Comparison of ENCODE assay signal across 2 cellular contexts in genomic region chr5:139503036-139503817, GRCh38.
TF ChIP-seq lines count a peak whose summit lies in the region.

No MANE protein-coding gene starts in this region.

TF ChIP-seq in HEK293, 187 proteins besides CTCF, POLR2A, EP300 and RAD21:
- 0 out of 2 replicates have a peak, but pooled peaks have one; percentile 16 for TF ChIP-seq SP2 (tag by site-specific recombination; IDR thresholded peaks at IDR 0.05)
TF ChIP-seq in HEK293: peak in this region for 1; not testable (repeated sequence) for 186.

TF ChIP-seq in HepG2, 621 proteins besides CTCF, POLR2A, EP300 and RAD21 (continues in another document):
- peak; percentile 68 for TF ChIP-seq SAP130 (CRISPR knock-in tag; IDR thresholded peaks at IDR 0.05; ENCODE audit: low read depth)
- 0 out of 2 replicates have a peak, but pooled peaks have one; percentile 13 for TF ChIP-seq NFIC (IDR thresholded peaks at IDR 0.05; ENCODE audit: low read length)
- peak; percentile 54; the same call in 1 of the 2 replicates for TF ChIP-seq YEATS2 (CRISPR knock-in tag; IDR thresholded peaks at IDR 0.05; ENCODE audit: borderline replicate concordance)
- peak; percentile 79; the same call in 1 of the 2 replicates for TF ChIP-seq ZNF264 (CRISPR knock-in tag; IDR thresholded peaks at IDR 0.05)
- peak; percentile 35; the same call in 1 of the 2 replicates for TF ChIP-seq NKX3-1 (CRISPR knock-in tag; IDR thresholded peaks at IDR 0.05)
- TF ChIP-seq, protein P1, sequence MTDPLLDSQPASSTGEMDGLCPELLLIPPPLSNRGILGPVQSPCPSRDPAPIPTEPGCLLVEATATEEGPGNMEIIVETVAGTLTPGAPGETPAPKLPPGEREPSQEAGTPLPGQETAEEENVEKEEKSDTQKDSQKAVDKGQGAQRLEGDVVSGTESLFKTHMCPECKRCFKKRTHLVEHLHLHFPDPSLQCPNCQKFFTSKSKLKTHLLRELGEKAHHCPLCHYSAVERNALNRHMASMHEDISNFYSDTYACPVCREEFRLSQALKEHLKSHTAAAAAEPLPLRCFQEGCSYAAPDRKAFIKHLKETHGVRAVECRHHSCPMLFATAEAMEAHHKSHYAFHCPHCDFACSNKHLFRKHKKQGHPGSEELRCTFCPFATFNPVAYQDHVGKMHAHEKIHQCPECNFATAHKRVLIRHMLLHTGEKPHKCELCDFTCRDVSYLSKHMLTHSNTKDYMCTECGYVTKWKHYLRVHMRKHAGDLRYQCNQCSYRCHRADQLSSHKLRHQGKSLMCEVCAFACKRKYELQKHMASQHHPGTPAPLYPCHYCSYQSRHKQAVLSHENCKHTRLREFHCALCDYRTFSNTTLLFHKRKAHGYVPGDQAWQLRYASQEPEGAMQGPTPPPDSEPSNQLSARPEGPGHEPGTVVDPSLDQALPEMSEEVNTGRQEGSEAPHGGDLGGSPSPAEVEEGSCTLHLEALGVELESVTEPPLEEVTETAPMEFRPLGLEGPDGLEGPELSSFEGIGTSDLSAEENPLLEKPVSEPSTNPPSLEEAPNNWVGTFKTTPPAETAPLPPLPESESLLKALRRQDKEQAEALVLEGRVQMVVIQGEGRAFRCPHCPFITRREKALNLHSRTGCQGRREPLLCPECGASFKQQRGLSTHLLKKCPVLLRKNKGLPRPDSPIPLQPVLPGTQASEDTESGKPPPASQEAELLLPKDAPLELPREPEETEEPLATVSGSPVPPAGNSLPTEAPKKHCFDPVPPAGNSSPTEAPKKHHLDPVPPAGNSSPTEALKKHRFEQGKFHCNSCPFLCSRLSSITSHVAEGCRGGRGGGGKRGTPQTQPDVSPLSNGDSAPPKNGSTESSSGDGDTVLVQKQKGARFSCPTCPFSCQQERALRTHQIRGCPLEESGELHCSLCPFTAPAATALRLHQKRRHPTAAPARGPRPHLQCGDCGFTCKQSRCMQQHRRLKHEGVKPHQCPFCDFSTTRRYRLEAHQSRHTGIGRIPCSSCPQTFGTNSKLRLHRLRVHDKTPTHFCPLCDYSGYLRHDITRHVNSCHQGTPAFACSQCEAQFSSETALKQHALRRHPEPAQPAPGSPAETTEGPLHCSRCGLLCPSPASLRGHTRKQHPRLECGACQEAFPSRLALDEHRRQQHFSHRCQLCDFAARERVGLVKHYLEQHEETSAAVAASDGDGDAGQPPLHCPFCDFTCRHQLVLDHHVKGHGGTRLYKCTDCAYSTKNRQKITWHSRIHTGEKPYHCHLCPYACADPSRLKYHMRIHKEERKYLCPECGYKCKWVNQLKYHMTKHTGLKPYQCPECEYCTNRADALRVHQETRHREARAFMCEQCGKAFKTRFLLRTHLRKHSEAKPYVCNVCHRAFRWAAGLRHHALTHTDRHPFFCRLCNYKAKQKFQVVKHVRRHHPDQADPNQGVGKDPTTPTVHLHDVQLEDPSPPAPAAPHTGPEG (CRISPR knock-in tag; IDR thresholded peaks at IDR 0.05) = peak; percentile 47; the same call in 1 of the 2 replicates
- 0 out of 2 replicates have a peak, but pooled peaks have one; percentile 25 for TF ChIP-seq MIER3 (CRISPR knock-in tag; IDR thresholded peaks at IDR 0.05; ENCODE audit: borderline replicate concordance)
- TF ChIP-seq NFYC (CRISPR knock-in tag; IDR thresholded peaks at IDR 0.05) = peak; percentile 88
- peak; percentile 36 for TF ChIP-seq ASH2L (IDR thresholded peaks at IDR 0.05; ENCODE audit: insufficient read length, low read depth, low read length)
- TF ChIP-seq, protein P2, sequence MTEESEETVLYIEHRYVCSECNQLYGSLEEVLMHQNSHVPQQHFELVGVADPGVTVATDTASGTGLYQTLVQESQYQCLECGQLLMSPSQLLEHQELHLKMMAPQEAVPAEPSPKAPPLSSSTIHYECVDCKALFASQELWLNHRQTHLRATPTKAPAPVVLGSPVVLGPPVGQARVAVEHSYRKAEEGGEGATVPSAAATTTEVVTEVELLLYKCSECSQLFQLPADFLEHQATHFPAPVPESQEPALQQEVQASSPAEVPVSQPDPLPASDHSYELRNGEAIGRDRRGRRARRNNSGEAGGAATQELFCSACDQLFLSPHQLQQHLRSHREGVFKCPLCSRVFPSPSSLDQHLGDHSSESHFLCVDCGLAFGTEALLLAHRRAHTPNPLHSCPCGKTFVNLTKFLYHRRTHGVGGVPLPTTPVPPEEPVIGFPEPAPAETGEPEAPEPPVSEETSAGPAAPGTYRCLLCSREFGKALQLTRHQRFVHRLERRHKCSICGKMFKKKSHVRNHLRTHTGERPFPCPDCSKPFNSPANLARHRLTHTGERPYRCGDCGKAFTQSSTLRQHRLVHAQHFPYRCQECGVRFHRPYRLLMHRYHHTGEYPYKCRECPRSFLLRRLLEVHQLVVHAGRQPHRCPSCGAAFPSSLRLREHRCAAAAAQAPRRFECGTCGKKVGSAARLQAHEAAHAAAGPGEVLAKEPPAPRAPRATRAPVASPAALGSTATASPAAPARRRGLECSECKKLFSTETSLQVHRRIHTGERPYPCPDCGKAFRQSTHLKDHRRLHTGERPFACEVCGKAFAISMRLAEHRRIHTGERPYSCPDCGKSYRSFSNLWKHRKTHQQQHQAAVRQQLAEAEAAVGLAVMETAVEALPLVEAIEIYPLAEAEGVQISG (CRISPR knock-in tag; IDR thresholded peaks at IDR 0.05) = peak; percentile 41; the same call in 1 of the 2 replicates
- TF ChIP-seq RCOR2 (CRISPR knock-in tag; IDR thresholded peaks at IDR 0.05) = peak; percentile 67; the same call in 1 of the 2 replicates
- peak; percentile 80; the same call in 1 of the 2 replicates for TF ChIP-seq HOMEZ (CRISPR knock-in tag; IDR thresholded peaks at IDR 0.05; ENCODE audit: low read depth)
- TF ChIP-seq ZNF33B (CRISPR knock-in tag; IDR thresholded peaks at IDR 0.05) = 0 out of 2 replicates have a peak, but pooled peaks have one; percentile 2
- TF ChIP-seq RBFOX2 (IDR thresholded peaks at IDR 0.05; ENCODE audit: low read depth, low read length) = peak; percentile 42; the same call in 1 of the 2 replicates
- 0 out of 2 replicates have a peak, but pooled peaks have one; percentile 17 for TF ChIP-seq ZNF333 (CRISPR knock-in tag; IDR thresholded peaks at IDR 0.05; ENCODE audit: borderline replicate concordance)
- TF ChIP-seq MAFK (conservative IDR thresholded peaks at IDR 0.05 in 1 of 2, IDR thresholded peaks at IDR 0.05 in 1 of 2; ENCODE audit: low read length in 2 of 2) = peak; percentile 86 to 93
- peak; percentile 14; the same call in 1 of the 2 replicates for TF ChIP-seq ZFX (CRISPR knock-in tag; IDR thresholded peaks at IDR 0.05; ENCODE audit: low read depth)
- TF ChIP-seq ZNF614 (CRISPR knock-in tag; IDR thresholded peaks at IDR 0.05; ENCODE audit: borderline replicate concordance) = 0 out of 2 replicates have a peak, but pooled peaks have one; percentile 37
- peak; percentile 93 for TF ChIP-seq DRAP1 (CRISPR knock-in tag; IDR thresholded peaks at IDR 0.05)
- TF ChIP-seq, protein P3, sequence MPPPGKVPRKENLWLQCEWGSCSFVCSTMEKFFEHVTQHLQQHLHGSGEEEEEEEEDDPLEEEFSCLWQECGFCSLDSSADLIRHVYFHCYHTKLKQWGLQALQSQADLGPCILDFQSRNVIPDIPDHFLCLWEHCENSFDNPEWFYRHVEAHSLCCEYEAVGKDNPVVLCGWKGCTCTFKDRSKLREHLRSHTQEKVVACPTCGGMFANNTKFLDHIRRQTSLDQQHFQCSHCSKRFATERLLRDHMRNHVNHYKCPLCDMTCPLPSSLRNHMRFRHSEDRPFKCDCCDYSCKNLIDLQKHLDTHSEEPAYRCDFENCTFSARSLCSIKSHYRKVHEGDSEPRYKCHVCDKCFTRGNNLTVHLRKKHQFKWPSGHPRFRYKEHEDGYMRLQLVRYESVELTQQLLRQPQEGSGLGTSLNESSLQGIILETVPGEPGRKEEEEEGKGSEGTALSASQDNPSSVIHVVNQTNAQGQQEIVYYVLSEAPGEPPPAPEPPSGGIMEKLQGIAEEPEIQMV (CRISPR knock-in tag; IDR thresholded peaks at IDR 0.05; ENCODE audit: low read depth) = 0 out of 2 replicates have a peak, but pooled peaks have one; percentile 20
- TF ChIP-seq POGZ (CRISPR knock-in tag; IDR thresholded peaks at IDR 0.05) = peak; percentile 91
- TF ChIP-seq, protein P4, sequence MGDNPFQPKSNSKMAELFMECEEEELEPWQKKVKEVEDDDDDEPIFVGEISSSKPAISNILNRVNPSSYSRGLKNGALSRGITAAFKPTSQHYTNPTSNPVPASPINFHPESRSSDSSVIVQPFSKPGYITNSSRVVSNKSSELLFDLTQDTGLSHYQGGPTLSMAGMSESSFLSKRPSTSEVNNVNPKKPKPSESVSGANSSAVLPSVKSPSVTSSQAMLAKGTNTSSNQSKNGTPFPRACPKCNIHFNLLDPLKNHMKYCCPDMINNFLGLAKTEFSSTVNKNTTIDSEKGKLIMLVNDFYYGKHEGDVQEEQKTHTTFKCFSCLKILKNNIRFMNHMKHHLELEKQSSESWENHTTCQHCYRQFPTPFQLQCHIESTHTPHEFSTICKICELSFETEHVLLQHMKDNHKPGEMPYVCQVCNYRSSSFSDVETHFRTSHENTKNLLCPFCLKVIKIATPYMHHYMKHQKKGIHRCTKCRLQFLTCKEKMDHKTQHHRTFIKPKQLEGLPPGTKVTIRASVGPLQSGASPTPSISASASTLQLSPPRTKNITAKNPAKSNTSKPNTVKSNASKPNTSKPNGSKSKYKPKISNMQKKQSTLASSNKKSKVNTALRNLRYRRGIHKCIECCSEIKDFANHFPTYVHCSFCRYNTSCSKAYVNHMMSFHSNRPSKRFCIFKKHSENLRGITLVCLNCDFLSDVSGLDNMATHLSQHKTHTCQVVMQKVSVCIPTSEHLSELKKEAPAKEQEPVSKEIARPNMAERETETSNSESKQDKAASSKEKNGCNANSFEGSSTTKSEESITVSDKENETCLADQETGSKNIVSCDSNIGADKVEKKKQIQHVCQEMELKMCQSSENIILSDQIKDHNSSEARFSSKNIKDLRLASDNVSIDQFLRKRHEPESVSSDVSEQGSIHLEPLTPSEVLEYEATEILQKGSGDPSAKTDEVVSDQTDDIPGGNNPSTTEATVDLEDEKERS (CRISPR knock-in tag; IDR thresholded peaks at IDR 0.05) = 0 out of 2 replicates have a peak, but pooled peaks have one; percentile 86
- TF ChIP-seq ZIK1 (CRISPR knock-in tag; IDR thresholded peaks at IDR 0.05; ENCODE audit: borderline replicate concordance, low read depth) = 0 out of 2 replicates have a peak, but pooled peaks have one; percentile 4
- TF ChIP-seq SRY (CRISPR knock-in tag; IDR thresholded peaks at IDR 0.05) = peak; percentile 77; the same call in 1 of the 2 replicates
- TF ChIP-seq MAFF (IDR thresholded peaks at IDR 0.05; ENCODE audit: low read depth, low read length) = peak; percentile 90
- TF ChIP-seq SP4 (CRISPR knock-in tag; IDR thresholded peaks at IDR 0.05) = peak; percentile 81; the same call in 1 of the 2 replicates
- TF ChIP-seq, protein P5, sequence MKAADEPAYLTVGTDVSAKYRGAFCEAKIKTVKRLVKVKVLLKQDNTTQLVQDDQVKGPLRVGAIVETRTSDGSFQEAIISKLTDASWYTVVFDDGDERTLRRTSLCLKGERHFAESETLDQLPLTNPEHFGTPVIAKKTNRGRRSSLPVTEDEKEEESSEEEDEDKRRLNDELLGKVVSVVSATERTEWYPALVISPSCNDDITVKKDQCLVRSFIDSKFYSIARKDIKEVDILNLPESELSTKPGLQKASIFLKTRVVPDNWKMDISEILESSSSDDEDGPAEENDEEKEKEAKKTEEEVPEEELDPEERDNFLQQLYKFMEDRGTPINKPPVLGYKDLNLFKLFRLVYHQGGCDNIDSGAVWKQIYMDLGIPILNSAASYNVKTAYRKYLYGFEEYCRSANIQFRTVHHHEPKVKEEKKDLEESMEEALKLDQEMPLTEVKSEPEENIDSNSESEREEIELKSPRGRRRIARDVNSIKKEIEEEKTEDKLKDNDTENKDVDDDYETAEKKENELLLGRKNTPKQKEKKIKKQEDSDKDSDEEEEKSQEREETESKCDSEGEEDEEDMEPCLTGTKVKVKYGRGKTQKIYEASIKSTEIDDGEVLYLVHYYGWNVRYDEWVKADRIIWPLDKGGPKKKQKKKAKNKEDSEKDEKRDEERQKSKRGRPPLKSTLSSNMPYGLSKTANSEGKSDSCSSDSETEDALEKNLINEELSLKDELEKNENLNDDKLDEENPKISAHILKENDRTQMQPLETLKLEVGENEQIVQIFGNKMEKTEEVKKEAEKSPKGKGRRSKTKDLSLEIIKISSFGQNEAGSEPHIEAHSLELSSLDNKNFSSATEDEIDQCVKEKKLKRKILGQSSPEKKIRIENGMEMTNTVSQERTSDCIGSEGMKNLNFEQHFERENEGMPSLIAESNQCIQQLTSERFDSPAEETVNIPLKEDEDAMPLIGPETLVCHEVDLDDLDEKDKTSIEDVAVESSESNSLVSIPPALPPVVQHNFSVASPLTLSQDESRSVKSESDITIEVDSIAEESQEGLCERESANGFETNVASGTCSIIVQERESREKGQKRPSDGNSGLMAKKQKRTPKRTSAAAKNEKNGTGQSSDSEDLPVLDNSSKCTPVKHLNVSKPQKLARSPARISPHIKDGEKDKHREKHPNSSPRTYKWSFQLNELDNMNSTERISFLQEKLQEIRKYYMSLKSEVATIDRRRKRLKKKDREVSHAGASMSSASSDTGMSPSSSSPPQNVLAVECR (CRISPR knock-in tag; IDR thresholded peaks at IDR 0.05; ENCODE audit: borderline replicate concordance) = peak; percentile 45
- TF ChIP-seq MIXL1 (CRISPR knock-in tag; IDR thresholded peaks at IDR 0.05) = 0 out of 2 replicates have a peak, but pooled peaks have one; percentile 39
- 0 out of 2 replicates have a peak, but pooled peaks have one; percentile 64 for TF ChIP-seq ZBTB7A (CRISPR knock-in tag; IDR thresholded peaks at IDR 0.05)
- TF ChIP-seq ERF (CRISPR knock-in tag; IDR thresholded peaks at IDR 0.05) = peak; percentile 31; the same call in 1 of the 2 replicates
- TF ChIP-seq ZBTB42 (CRISPR knock-in tag; IDR thresholded peaks at IDR 0.05) = 0 out of 2 replicates have a peak, but pooled peaks have one; percentile 56
- 0 out of 2 replicates have a peak, but pooled peaks have one; percentile 25 for TF ChIP-seq HMG20A (CRISPR knock-in tag; IDR thresholded peaks at IDR 0.05; ENCODE audit: borderline replicate concordance)
- peak; percentile 28; the same call in 1 of the 2 replicates for TF ChIP-seq ZNF232 (CRISPR knock-in tag; IDR thresholded peaks at IDR 0.05; ENCODE audit: borderline replicate concordance)
- peak; percentile 44; the same call in 1 of the 2 replicates for TF ChIP-seq RFX5 (IDR thresholded peaks at IDR 0.05; ENCODE audit: low read depth, low read length)
- TF ChIP-seq MEIS2 (CRISPR knock-in tag; IDR thresholded peaks at IDR 0.05) = 0 out of 2 replicates have a peak, but pooled peaks have one; percentile 39
- 0 out of 2 replicates have a peak, but pooled peaks have one; percentile 22 for TF ChIP-seq GFI1 (CRISPR knock-in tag; IDR thresholded peaks at IDR 0.05; ENCODE audit: borderline replicate concordance)
